In genomic region chr11:32584921-32585320, GRCh38 we compare ENCODE assay signal across 8 cellular contexts. TPM values are rescaled to one million over a fixed set of nuclear protein-coding genes. Genes with fewer than 3 reads are reported as not detected.
DNase-seq lines count a peak whose midpoint lies in the region; ATAC-seq and TF ChIP-seq lines count a peak whose summit lies in the region.

No MANE protein-coding gene starts in this region.

- no peak overlapping the region for H4K91ac ChIP-seq in mesenchymal stem cell (ENCODE audit: low read length)

- H3K23ac ChIP-seq in mesenchymal stem cell (ENCODE audit: low read length in 2 of 2): no peak overlapping the region

- H3K4me3 Mint-ChIP-seq in MCF 10A (ENCODE audit: unreplicated experiment): peak overlapping the region; percentile 96

- H2BK12ac ChIP-seq in mesenchymal stem cell (ENCODE audit: low read length in 2 of 2): no peak overlapping the region

- H3K79me1 ChIP-seq in mesenchymal stem cell (replicated peaks; ENCODE audit: low read length, poor library complexity, severe bottlenecking): peaks cover 7% of the 10 kb centered on the region

- H2BK5ac ChIP-seq in mesenchymal stem cell (ENCODE audit: low read depth, low read length, poor library complexity, severe bottlenecking): no peak overlapping the region

- peak overlapping the region; percentile 91 for H3K27ac ChIP-seq in A673 (ENCODE audit: low read depth, low read length, poor library complexity, severe bottlenecking)
- peak overlapping the region; percentile 10; the same call in 1 of the 2 replicates for H3K27ac ChIP-seq in HUES6 (ENCODE audit: low read depth, low read length)
- no peak overlapping the region for H3K27ac ChIP-seq in mesenchymal stem cell (ENCODE audit: low read length, poor library complexity, severe bottlenecking)

- no peak overlapping the region for H4K8ac ChIP-seq in mesenchymal stem cell (ENCODE audit: low read length)

- H2BK15ac ChIP-seq in mesenchymal stem cell (ENCODE audit: low read depth, poor library complexity, severe bottlenecking): no peak overlapping the region

- CTCF ChIA-PET in A673 (lab: Charles Lee): interaction anchor here (1.9 kb wide), 1 partner anchor 261 kb away, joined by 6 read pairs; no protein-coding TSS in a partner anchor
- CTCF ChIA-PET in MCF 10A (lab: Yijun Ruan, JAX): no interaction called here

- H3K4me1 ChIP-seq in A673 (ENCODE audit: insufficient read depth, low read length, poor library complexity, severe bottlenecking): peaks cover 33% of the 10 kb centered on the region
- H3K4me1 ChIP-seq in HUES6 (ENCODE audit: control insufficient read depth, insufficient read depth, low read length): peaks cover 20% of the 10 kb centered on the region
- peaks cover 3% of the 10 kb centered on the region for H3K4me1 ChIP-seq in mesenchymal stem cell (ENCODE audit: control insufficient read depth, insufficient read depth, low read depth, low read length)

- H3K4me3 ChIP-seq in A673 (ENCODE audit: low read depth, low read length, poor library complexity, severe bottlenecking): peak overlapping the region; percentile 67
- peak overlapping the region; percentile 97 for H3K4me3 ChIP-seq in HUES6 (ENCODE audit: low read depth, low read length)
- H3K4me3 ChIP-seq in mesenchymal stem cell (ENCODE audit: insufficient read depth in 1 of 2, low read depth in 1 of 2, low read length in 2 of 2): peak overlapping the region; percentile 24 to 94

- H3K27me3 Mint-ChIP-seq in MCF 10A (ENCODE audit: insufficient read depth, unreplicated experiment): no peaks in the 10 kb centered on the region

- H3K9ac ChIP-seq in HUES6 (ENCODE audit: low read length) (peak overlapping the region; percentile 100), mesenchymal stem cell (ENCODE audit: low read length) (peak overlapping the region; percentile 95)

- H3K27me3 ChIP-seq in A673 (replicated peaks; ENCODE audit: insufficient read depth, low read depth, low read length, poor library complexity): no peaks in the 10 kb centered on the region
- H3K27me3 ChIP-seq in HUES6 (ENCODE audit: control insufficient read depth, insufficient read depth, low read length): no peaks in the 10 kb centered on the region
- H3K27me3 ChIP-seq in mesenchymal stem cell (ENCODE audit: control insufficient read depth in 1 of 2, insufficient read depth in 1 of 2, low read length in 2 of 2): no peaks in the 10 kb centered on the region

- H2BK120ac ChIP-seq in mesenchymal stem cell (ENCODE audit: low read depth, low read length): no peak overlapping the region

- H2AK5ac ChIP-seq in mesenchymal stem cell (ENCODE audit: low read length, severe bottlenecking): no peak overlapping the region

- ATAC-seq in GM19463 (IDR thresholded peaks at IDR 0.05; ENCODE audit: unreplicated experiment) (no peak), HG03135 (IDR thresholded peaks at IDR 0.05; ENCODE audit: unreplicated experiment) (no peak)

- no peaks in the 10 kb centered on the region for H3K9me3 Mint-ChIP-seq in MCF 10A (ENCODE audit: unreplicated experiment)

- BruUV-seq in A673 (replicated peaks; lab: Mats Ljungman, UMichigan) (TSS peak; percentile 47), MCF 10A (replicated peaks; lab: Mats Ljungman, UMichigan) (TSS peak; percentile 43)

- DNase-seq in A673 (ENCODE audit: low spot score) (peak; percentile 50), MCF 10A (ENCODE audit: unreplicated experiment) (peak; percentile 14), mesenchymal stem cell (peak; percentile 34), AML-193 (lab: John Stamatoyannopoulos, UW) (no peak)
- no peak for DNase-seq in central memory CD4-positive, alpha-beta T cell

- H3K4me2 ChIP-seq in mesenchymal stem cell (ENCODE audit: low read length, poor library complexity, severe bottlenecking): peak overlapping the region; percentile 82

- peaks cover 18% of the 10 kb centered on the region for H3K4me1 Mint-ChIP-seq in MCF 10A (ENCODE audit: insufficient read depth, unreplicated experiment)

- H3K36me3 ChIP-seq in A673 (ENCODE audit: insufficient read depth, low read length, poor library complexity, severe bottlenecking) (peaks cover 32% of the 10 kb centered on the region), HUES6 (ENCODE audit: control insufficient read depth, insufficient read depth, low read length) (peaks cover 31% of the 10 kb centered on the region), mesenchymal stem cell (ENCODE audit: control insufficient read depth in 1 of 2, insufficient read depth in 2 of 2, low read depth in 1 of 2, low read length in 2 of 2) (peaks cover 7 to 24% of the 10 kb centered on the region in 2 experiments)

- H2AFZ ChIP-seq in mesenchymal stem cell (ENCODE audit: low read depth, low read length): no peak overlapping the region

- H3K18ac ChIP-seq in mesenchymal stem cell (ENCODE audit: low read depth in 1 of 2, low read length in 2 of 2): no peak overlapping the region

- intact Hi-C loops in A673 (cut with micrococcal nuclease; ENCODE audit: unreplicated experiment) (loop anchor here (5.0 kb wide), 1 partner anchor 198 kb away; no protein-coding TSS in a partner anchor), MCF 10A (cut with micrococcal nuclease) (loop anchor here (5.0 to 10.0 kb wide), 3 partner anchors 122 to 207 kb away; partner anchors contain the start of gene CCDC73)

- POLR2A ChIA-PET in A673 (lab: Charles Lee; ENCODE audit: low non-redundant PET) (no interaction called here), MCF 10A (lab: Yijun Ruan, JAX) (interaction anchor here (0.8 to 2.9 kb wide), 7 partner anchors 10 to 310 kb away, joined by 3 to 11 read pairs (median 7); no protein-coding TSS in a partner anchor)

- WGBS in mesenchymal stem cell: 1% methylated on average over 3 of the region's 7 CpGs

- peaks cover 39% of the 10 kb centered on the region for H3K36me3 Mint-ChIP-seq in MCF 10A (ENCODE audit: insufficient read depth, unreplicated experiment)

- H3K9me3 ChIP-seq in A673 (ENCODE audit: low read depth, low read length, poor library complexity, severe bottlenecking): no peaks in the 10 kb centered on the region
- H3K9me3 ChIP-seq in HUES6 (ENCODE audit: control insufficient read depth, insufficient read depth, low read depth, low read length): no peaks in the 10 kb centered on the region
- H3K9me3 ChIP-seq in mesenchymal stem cell (ENCODE audit: control insufficient read depth, low read length): no peaks in the 10 kb centered on the region

- no peak overlapping the region for H3K4ac ChIP-seq in mesenchymal stem cell (ENCODE audit: low read depth in 1 of 2, low read length in 2 of 2)

- H3K27ac Mint-ChIP-seq in MCF 10A (ENCODE audit: low read depth, unreplicated experiment): peak overlapping the region; percentile 98

- TF ChIP-seq CTCF in A673 (conservative IDR thresholded peaks at IDR 0.05; ENCODE audit: low read depth, low read length) (no peak), MCF 10A (IDR thresholded peaks at IDR 0.05; ENCODE audit: unreplicated experiment) (no peak)

- no peak overlapping the region for H3K14ac ChIP-seq in mesenchymal stem cell (ENCODE audit: low read length in 2 of 2)

RNA-seq across cellular contexts. Expression of gene EIF3M, which starts 1.3 kb away (rescaled TPM):
- total RNA-seq in A673 (2021) (1,025 and 1,119 TPM in 2 replicates), MCF 10A (2022) (356 and 443 TPM in 2 replicates)
- 343 TPM for polyA plus RNA-seq in mesenchymal stem cell (2013, experiment 1 of 2)
- polyA plus RNA-seq in mesenchymal stem cell (2013, experiment 2 of 2): 345 TPM

Comparison
In these comparisons a context has a peak if more than half of its experiments do, and no peak if none do; other contexts are left out.
1. DNase-seq: peak in A673 (single experiment), MCF 10A (single experiment) and mesenchymal stem cell (single experiment); none in central memory CD4-positive, alpha-beta T cell (single experiment) and AML-193 (0 of 2).
2. Peak in every context shown above with its lines, with median percentiles within 50 percentile points of each other: H3K4me3 ChIP-seq.